Comparison of ENCODE assay signal across 8 cellular contexts in genomic region chr9:73149371-73150067, GRCh38. TPM values are rescaled to one million over a fixed set of nuclear protein-coding genes. Genes with fewer than 3 reads are reported as not detected.
DNase-seq lines count a peak whose midpoint lies in the region; ATAC-seq and TF ChIP-seq lines count a peak whose summit lies in the region.

No MANE protein-coding gene starts in this region.

- ATAC-seq in GM19452 (IDR thresholded peaks at IDR 0.05; ENCODE audit: unreplicated experiment): peak; percentile 81
- peak; percentile 83 for ATAC-seq in HG03442 (IDR thresholded peaks at IDR 0.05; ENCODE audit: unreplicated experiment)

- no peak for TF ChIP-seq POLR2A in lower leg skin (IDR thresholded peaks at IDR 0.05)

- H3K36me3 ChIP-seq in parathyroid adenoma (ENCODE audit: control insufficient read depth, insufficient read depth, low read length): no peaks in the 10 kb centered on the region

- peak; percentile 82 for DNase-seq in Daoy (ENCODE audit: low read depth)
- peak; percentile 74 to 96 for DNase-seq in SW 1271 (lab: John Stamatoyannopoulos, UW)
- DNase-seq in epithelial cell of proximal tubule (ENCODE audit: low read depth): peak; percentile 74
- DNase-seq in UCSD-AML1 (lab: John Stamatoyannopoulos, UW; ENCODE audit: unreplicated experiment): no peak
- no peak for DNase-seq in lower leg skin (ENCODE audit: low spot score in 2 of 2)

- no peak overlapping the region for H3K27ac ChIP-seq in parathyroid adenoma

- no peak overlapping the region for H3K4me3 ChIP-seq in epithelial cell of proximal tubule (ENCODE audit: low read depth, low read length)
- H3K4me3 ChIP-seq in parathyroid adenoma (ENCODE audit: low read depth, low read length): no peak overlapping the region
- H3K4me3 ChIP-seq in lower leg skin (ENCODE audit: low read depth, poor library complexity, severe bottlenecking): no peak overlapping the region

- H3K79me2 ChIP-seq in parathyroid adenoma: no peaks in the 10 kb centered on the region

- 9 to 10% methylated on average over 4 of the region's 4 CpGs for WGBS in lower leg skin, 2 donors

- no peaks in the 10 kb centered on the region for H3K9me3 ChIP-seq in parathyroid adenoma (ENCODE audit: control insufficient read depth, low read length)

- no peaks in the 10 kb centered on the region for H3K27me3 ChIP-seq in parathyroid adenoma (ENCODE audit: control insufficient read depth, insufficient read depth, low read length)

- intact Hi-C loops in lower leg skin (cut with DNase I; ENCODE audit: low total_unique reads): no loop called here

- no peak for TF ChIP-seq CTCF in epithelial cell of proximal tubule (conservative IDR thresholded peaks at IDR 0.05; ENCODE audit: low read depth, low read length)
- no peak for TF ChIP-seq CTCF in parathyroid adenoma (IDR thresholded peaks at IDR 0.05)
- no peak for TF ChIP-seq CTCF in lower leg skin (IDR thresholded peaks at IDR 0.05)

- H3K9ac ChIP-seq in parathyroid adenoma: no peak overlapping the region

- no peaks in the 10 kb centered on the region for H3K4me1 ChIP-seq in parathyroid adenoma

- no peak overlapping the region for H2AFZ ChIP-seq in parathyroid adenoma

- H3K4me2 ChIP-seq in parathyroid adenoma (ENCODE audit: low read length): peak overlapping the region; percentile 18

RNA-seq across cellular contexts. Expression of gene ANXA1, which starts 2.1 kb away (rescaled TPM):
- 826 and 1,064 TPM in 2 replicates for total RNA-seq in Daoy (2014; rRNA removed; shearing (Covaris generic))
- total RNA-seq in epithelial cell of proximal tubule (309 and 383 TPM in 2 replicates), lower leg skin (100 to 1,000 TPM; 146 to 284 (median 173) TPM)

Comparison
In these comparisons a context has a peak if more than half of its experiments do, and no peak if none do; other contexts are left out.
1. DNase-seq: peak in Daoy (single experiment), SW 1271 (2 of 2) and epithelial cell of proximal tubule (single experiment); none in UCSD-AML1 (single experiment) and lower leg skin (0 of 2).